In the genomic region with DNA sequence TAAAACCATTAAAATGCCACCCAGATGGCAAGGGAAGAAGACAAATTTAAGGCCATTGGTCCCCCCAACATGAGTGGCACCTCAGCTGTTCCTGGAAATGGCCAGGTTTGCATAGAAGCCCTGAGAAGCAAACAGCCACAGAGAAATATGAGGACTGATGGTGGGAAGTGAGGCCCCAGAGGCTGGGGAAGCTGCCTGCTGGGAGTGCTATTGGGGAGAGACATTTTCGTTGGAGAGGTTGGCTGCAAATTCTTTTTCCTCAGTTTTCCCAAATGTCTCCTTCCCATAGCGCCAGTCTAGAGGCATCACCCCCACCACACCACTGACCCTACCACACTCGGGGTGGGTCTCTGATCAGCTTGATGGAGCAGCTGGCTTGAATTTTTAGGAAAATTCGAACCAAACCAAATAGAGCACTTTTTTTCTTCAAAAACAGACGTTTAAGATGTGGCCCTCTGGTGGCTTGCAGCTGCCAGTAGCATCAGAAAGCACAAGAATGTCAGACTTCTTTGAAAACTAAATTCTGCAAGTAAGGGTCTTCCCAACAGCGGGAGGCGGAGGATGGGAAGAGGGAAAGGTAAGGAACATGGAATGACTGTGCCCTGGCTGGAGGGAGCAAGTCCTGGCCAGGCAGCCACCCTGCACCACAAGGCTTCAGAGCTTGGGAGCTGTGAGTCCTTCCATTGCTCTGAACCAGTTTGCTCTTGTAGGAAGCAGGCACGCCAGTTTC, we compare ENCODE assay signal across 1 cellular context.
TF ChIP-seq lines count a peak whose summit lies in the region.

No MANE protein-coding gene starts in this region.

TF ChIP-seq in HEK293, 187 proteins besides CTCF, POLR2A, EP300 and RAD21 (continued from another document):
- TF ChIP-seq ZBTB44 (tag by site-specific recombination; IDR thresholded peaks at IDR 0.05) (no peak), ZNF433 (tag by site-specific recombination; IDR thresholded peaks at IDR 0.05; ENCODE audit: low read depth) (no peak), REPIN1 (tag by site-specific recombination; IDR thresholded peaks at IDR 0.05; ENCODE audit: low read depth) (no peak), ZBTB8A (tag by site-specific recombination; IDR thresholded peaks at IDR 0.05) (no peak)
